In genomic region chr11:27698872-27699241, GRCh38 we compare ENCODE assay signal across 1 cellular context.
TF ChIP-seq lines count a peak whose summit lies in the region.

No MANE protein-coding gene starts in this region.

TF ChIP-seq in HepG2, 621 proteins besides CTCF, POLR2A, EP300 and RAD21 (continued from another document):
- TF ChIP-seq CCAR2 (optimal IDR thresholded peaks at IDR 0.05; ENCODE audit: low read depth, low read length) = no peak
- TF ChIP-seq POLR2AphosphoS5 (IDR thresholded peaks at IDR 0.05; ENCODE audit: low read depth, low read length) = no peak
- peak; percentile 49; the same call in 1 of the 2 replicates for TF ChIP-seq ZNF263 (CRISPR knock-in tag; IDR thresholded peaks at IDR 0.05)
- TF ChIP-seq HOXA9 (CRISPR knock-in tag; IDR thresholded peaks at IDR 0.05; ENCODE audit: borderline replicate concordance) = no peak
- no peak for TF ChIP-seq ZNF572 (CRISPR knock-in tag; IDR thresholded peaks at IDR 0.05)
- TF ChIP-seq STAG1 (CRISPR knock-in tag; IDR thresholded peaks at IDR 0.05) = peak; percentile 75
- peak; percentile 57; the same call in 1 of the 2 replicates for TF ChIP-seq ZNF281 (CRISPR knock-in tag; IDR thresholded peaks at IDR 0.05; ENCODE audit: borderline replicate concordance)
- TF ChIP-seq ELF4 (CRISPR knock-in tag; IDR thresholded peaks at IDR 0.05; ENCODE audit: borderline replicate concordance) = no peak
- TF ChIP-seq SMC3 (IDR thresholded peaks at IDR 0.05; ENCODE audit: low read length) = peak; percentile 47
